In the genomic region with DNA sequence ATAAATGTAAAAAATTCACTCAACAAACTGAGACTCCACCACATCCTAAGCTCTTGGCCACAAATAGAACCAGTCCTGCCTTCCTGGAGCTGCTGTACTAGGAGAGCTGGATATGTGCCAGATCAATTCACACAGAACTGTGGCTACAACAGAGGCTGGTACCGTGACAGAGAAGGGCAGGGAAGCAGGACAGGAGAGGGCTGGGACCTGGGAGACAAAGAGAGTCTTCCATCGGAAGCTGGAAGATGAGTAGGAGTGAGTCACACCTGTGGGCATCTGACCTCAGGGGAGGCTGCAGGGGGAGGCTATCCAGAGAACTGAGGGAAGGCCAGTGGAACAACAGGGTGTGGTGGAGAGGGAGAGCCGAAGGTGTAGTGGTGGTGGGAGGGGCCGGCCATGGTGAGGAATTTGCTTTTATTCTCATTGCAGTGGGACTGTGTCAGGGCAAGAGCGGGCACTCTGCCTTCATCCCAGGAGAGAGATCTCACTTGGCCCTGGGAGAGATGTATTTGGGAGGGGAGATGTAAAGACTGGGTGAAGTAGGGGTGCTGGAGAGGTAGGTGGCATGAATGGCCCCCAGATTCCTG, we compare ENCODE assay signal across 6 cellular contexts. TPM values are rescaled to one million over a fixed set of nuclear protein-coding genes. Genes with fewer than 3 reads are reported as not detected.
A peak's percentile ranks its signal among the peaks of the same experiment; 100 is the strongest.
DNase-seq lines count a peak whose midpoint lies in the region; ATAC-seq and TF ChIP-seq lines count a peak whose summit lies in the region.

No MANE protein-coding gene starts in this region.

- H3K36me3 Mint-ChIP-seq in brain (no peaks in the 10 kb centered on the region), neural progenitor cell (no peaks in the 10 kb centered on the region)

- H2AFZ ChIP-seq in neural progenitor cell (replicated peaks): no peak overlapping the region

- H3K4me1 Mint-ChIP-seq in brain (peaks cover 60% of the 10 kb centered on the region), neural progenitor cell (peaks cover 53% of the 10 kb centered on the region)

- no peak overlapping the region for H3K27ac ChIP-seq in neural progenitor cell

- H3K9me3 ChIP-seq in neural progenitor cell (ENCODE audit: low read depth): no peaks in the 10 kb centered on the region

- no peaks in the 10 kb centered on the region for H4K20me1 ChIP-seq in neural progenitor cell (ENCODE audit: low read depth)

- peaks cover 30% of the 10 kb centered on the region for H3K4me1 ChIP-seq in neural progenitor cell

- H3K27me3 Mint-ChIP-seq in brain: no peaks in the 10 kb centered on the region
- peaks cover 15% of the 10 kb centered on the region for H3K27me3 Mint-ChIP-seq in neural progenitor cell (ENCODE audit: insufficient read depth, low read depth)

- H3K4me2 ChIP-seq in neural progenitor cell: no peak overlapping the region

- H3K27ac Mint-ChIP-seq in brain (peak overlapping the region; percentile 94 to 97 (median 96)), neural progenitor cell (no peak overlapping the region)

- H3K27me3 ChIP-seq in neural progenitor cell: peaks cover 48% of the 10 kb centered on the region

- H3K79me2 ChIP-seq in neural progenitor cell (ENCODE audit: low read depth): no peaks in the 10 kb centered on the region

- H3K9ac ChIP-seq in neural progenitor cell: no peak overlapping the region

- H3K4me3 ChIP-seq in neural progenitor cell: no peak overlapping the region

- peaks cover 41% of the 10 kb centered on the region for H3F3A ChIP-seq in neural progenitor cell (ENCODE audit: low read depth)

- H3K36me3 ChIP-seq in neural progenitor cell: no peaks in the 10 kb centered on the region

- H3K9me3 Mint-ChIP-seq in brain (peaks cover 0 to 4% (median 0%) of the 10 kb centered on the region in 5 experiments), neural progenitor cell (no peaks in the 10 kb centered on the region)

- ATAC-seq in GM19023 (IDR thresholded peaks at IDR 0.05; ENCODE audit: unreplicated experiment): no peak
- no peak for ATAC-seq in HG03442 (IDR thresholded peaks at IDR 0.05; ENCODE audit: unreplicated experiment)

- no peak for TF ChIP-seq CTCF in brain (conservative IDR thresholded peaks at IDR 0.05)
- no peak for TF ChIP-seq CTCF in neural progenitor cell (IDR thresholded peaks at IDR 0.05)

- DNase-seq in DMS 273 (lab: John Stamatoyannopoulos, UW; ENCODE audit: unreplicated experiment) (peak; percentile 55), DMS 273 treated with DMSO at 0.1 percent for 48 hours (lab: John Stamatoyannopoulos, UW) (no peak), neural progenitor cell (ENCODE audit: low spot score) (no peak)

- H3K4me3 Mint-ChIP-seq in brain (peak overlapping the region; percentile 53 to 69 (median 61)), neural progenitor cell (peak overlapping the region; percentile 80)

RNA-seq across cellular contexts. Expression of a gene that starts 1.9 kb away (rescaled TPM):
- 48.9 TPM for polyA plus RNA-seq in brain (ENCODE audit: insufficient read depth, low read depth, low replicate concordance)
- 1.2 and 6.1 TPM in 2 replicates for total RNA-seq in neural progenitor cell (ENCODE audit: low replicate concordance)

RNA-seq across cellular contexts. Expression of a gene that starts 10.2 kb away (rescaled TPM):
- 108 TPM for polyA plus RNA-seq in brain (ENCODE audit: insufficient read depth, low read depth, low replicate concordance)
- 15.5 and 34.0 TPM in 2 replicates for total RNA-seq in neural progenitor cell (ENCODE audit: low replicate concordance)

RNA-seq across cellular contexts. Expression of a gene that starts 12.3 kb away (rescaled TPM):
- polyA plus RNA-seq in brain (ENCODE audit: insufficient read depth, low read depth, low replicate concordance): 116 TPM
- total RNA-seq in neural progenitor cell (ENCODE audit: low replicate concordance): 11.7 and 27.8 TPM in 2 replicates

RNA-seq across cellular contexts. Expression of a gene that starts 15.8 kb away (rescaled TPM):
- 8.2 TPM for polyA plus RNA-seq in brain (ENCODE audit: insufficient read depth, low read depth, low replicate concordance)
- 4.7 and 5.1 TPM in 2 replicates for total RNA-seq in neural progenitor cell (ENCODE audit: low replicate concordance)

RNA-seq across cellular contexts. Expression of a gene that starts 35.2 kb away (rescaled TPM):
- 81.7 TPM for polyA plus RNA-seq in brain (ENCODE audit: insufficient read depth, low read depth, low replicate concordance)
- total RNA-seq in neural progenitor cell (ENCODE audit: low replicate concordance): 16.9 and 45.2 TPM in 2 replicates
